15 cellular contexts compared by ENCODE assay signal in genomic region chr2:207674826-207675225, GRCh38.
"Had no signal": no experiment of that assay in that cellular context is flagged by ENCODE, and none has a peak within 500 bp of the region (broad histone marks: within the 10 kb centered on the region; RNA-seq: fewer than 3 reads in every experiment).

No MANE protein-coding gene starts in this region.

- H3K9me3 ChIP-seq: ascending aorta, prostate gland, transverse colon had no signal

- H3K4me3 Mint-ChIP-seq: activated T-helper 1 cell treated with anti-CD3 and anti-CD28 coated beads, Interleukin-12 subunit alpha, Interleukin-12 subunit beta, Interleukin-2, Interleukin-4 antibody, amounts not matched to agents 30 ng/mL and 10 ng/mL and 1 ng/mL, durations not matched to agents 14 hours and 24 hours and 36 hours; nephron; T-helper 2 cell treated with Interferon-gamma antibody and Interleukin-4, amounts not matched to agents 5 μg/mL and 100 μg/mL, for 36 hours had no signal

- H3K4me3 ChIP-seq: ascending aorta, dorsolateral prefrontal cortex, prostate gland, transverse colon had no signal

- H3K27me3 ChIP-seq: ascending aorta, transverse colon had no signal

- ATAC-seq: left ventricle myocardium superior; right cardiac atrium; stimulated activated naive CD8-positive, alpha-beta T cell treated with anti-CD3 and anti-CD28 coated beads, Interleukin-15, Interleukin-2, amounts not matched to agents 100 U/mL and 50 U/mL, for 24 hours had no signal

- H3K4me1 ChIP-seq: prostate gland, transverse colon had no signal

- DNase-seq: activated naive CD4-positive, alpha-beta T cell; dorsolateral prefrontal cortex; kidney glomerular epithelial cell; left ventricle myocardium superior; mesenchymal stem cell; occipital lobe; right cardiac atrium; stimulated activated naive CD8-positive, alpha-beta T cell treated with anti-CD3 and anti-CD28 coated beads, Interleukin-15, Interleukin-2, amounts not matched to agents 100 U/mL and 50 U/mL, for 24 hours; SW 1271; transverse colon had no signal

- H3K27ac ChIP-seq: ascending aorta, dorsolateral prefrontal cortex, prostate gland, transverse colon had no signal

- H3K9me3 Mint-ChIP-seq: activated T-helper 1 cell treated with anti-CD3 and anti-CD28 coated beads, Interleukin-12 subunit alpha, Interleukin-12 subunit beta, Interleukin-2, Interleukin-4 antibody, amounts not matched to agents 30 ng/mL and 10 ng/mL and 1 ng/mL, durations not matched to agents 14 hours and 24 hours and 36 hours; nephron; T-helper 2 cell treated with Interferon-gamma antibody and Interleukin-4, amounts not matched to agents 5 μg/mL and 100 μg/mL, for 36 hours had no signal

- H3K27ac Mint-ChIP-seq: activated T-helper 1 cell treated with anti-CD3 and anti-CD28 coated beads, Interleukin-12 subunit alpha, Interleukin-12 subunit beta, Interleukin-2, Interleukin-4 antibody, amounts not matched to agents 30 ng/mL and 10 ng/mL and 1 ng/mL, durations not matched to agents 14 hours and 24 hours and 36 hours; nephron; T-helper 2 cell treated with Interferon-gamma antibody and Interleukin-4, amounts not matched to agents 5 μg/mL and 100 μg/mL, for 36 hours had no signal

- H3K36me3 ChIP-seq: ascending aorta, prostate gland, transverse colon had no signal
